24 cellular contexts compared by ENCODE assay signal in the genomic region with DNA sequence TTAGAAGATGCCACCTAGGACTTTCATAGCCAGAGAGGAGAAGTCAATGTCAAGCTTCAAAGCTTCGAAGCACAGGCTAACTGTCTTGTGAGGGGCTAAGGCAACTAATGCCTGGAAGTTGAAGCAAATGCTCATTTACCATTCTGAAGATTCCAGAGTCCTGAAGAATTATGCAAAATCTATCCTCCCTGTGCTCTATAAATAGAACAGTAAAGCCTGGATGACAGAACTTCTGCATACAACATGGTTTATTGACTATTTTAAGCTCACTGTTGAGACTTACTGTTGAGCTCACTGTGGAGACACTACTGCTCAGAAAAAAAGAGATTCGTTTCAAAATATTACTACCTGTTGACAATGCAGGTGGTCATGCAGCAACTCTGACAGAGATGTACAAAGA. TPM values are rescaled to one million over a fixed set of nuclear protein-coding genes. Genes with fewer than 3 reads are reported as not detected.
DNase-seq lines count a peak whose midpoint lies in the region; ATAC-seq and TF ChIP-seq lines count a peak whose summit lies in the region.
"Had no signal": no experiment of that assay in that cellular context is flagged by ENCODE, and none has a peak within 500 bp of the region (broad histone marks: within the 10 kb centered on the region; RNA-seq: fewer than 3 reads in every experiment).

No MANE protein-coding gene starts in this region.

- no peaks in the 10 kb centered on the region for H3K9me2 ChIP-seq in hepatocyte (replicated peaks; ENCODE audit: insufficient read depth)

- peak; percentile 73 for DNase-seq in EH (ENCODE audit: low read depth)
- DNase-seq in Panc1 (ENCODE audit: low read depth, low spot score): no peak
- DNase-seq in hepatocyte (ENCODE audit: low spot score): no peak
- no peak for DNase-seq in spleen
- DNase-seq in H4 (ENCODE audit: low spot score): no peak
- no peak for DNase-seq in NCI-H2196 (lab: John Stamatoyannopoulos, UW; ENCODE audit: unreplicated experiment)
- DNase-seq in C1 segment of cervical spinal cord (lab: John Stamatoyannopoulos, UW): no peak
- DNase-seq in foreskin keratinocyte: no peak
- DNase-seq: activated gamma-delta T cell treated with Interleukin-2 at 50 U/mL for 16 hours; activated T-cell treated with anti-CD3 and anti-CD28 coated beads, Interleukin-2, amount 50 U/mL, for 48 hours; caudate nucleus; DMS53; endodermal cell; heart left ventricle; KBM-7; kidney; NCI-H1092 treated with DMSO at 0.1 percent for 48 hours; NCI-H187; NCI-H82; nephron progenitor cell; stimulated activated naive CD4-positive, alpha-beta T cell; T-helper 17 cell; testis had no signal

- H3K27ac ChIP-seq in Panc1 (ENCODE audit: low read length) (peak overlapping the region; percentile 99), hepatocyte (peak overlapping the region; percentile 27), spleen (peak overlapping the region in 5 of 8 donors; percentile 7 to 38 (median 27)), foreskin keratinocyte (no peak overlapping the region)
- H3K27ac ChIP-seq: testis had no signal

- H2AFZ ChIP-seq in hepatocyte: no peak overlapping the region

- BruUV-seq in Panc1 (replicated peaks; lab: Mats Ljungman, UMichigan): no TSS peak

- ATAC-seq in Panc1 (no peak), foreskin keratinocyte (no peak)
- ATAC-seq: HCT116, T-helper 17 cell had no signal

- H3K4me2 ChIP-seq in hepatocyte: no peak overlapping the region

- H3K36me3 ChIP-seq in Panc1 (ENCODE audit: control insufficient read depth, insufficient read depth, low read length) (no peaks in the 10 kb centered on the region), hepatocyte (replicated peaks; ENCODE audit: insufficient read depth, low read depth) (no peaks in the 10 kb centered on the region), spleen (peaks cover 0 to 23% (median 0%) of the 10 kb centered on the region in 6 donors)

- in situ Hi-C loops in Panc1 (cut with HindIII; ENCODE audit: low pct_unique_long_range_greater_than_20kb, low sequenced_read_pairs): no loop called here

- peaks cover 3% of the 10 kb centered on the region for H4K20me1 ChIP-seq in hepatocyte (ENCODE audit: insufficient read depth, poor library complexity, severe bottlenecking)

- H3K27me3 ChIP-seq in Panc1 (ENCODE audit: control insufficient read depth, insufficient read depth, low read length) (no peaks in the 10 kb centered on the region), hepatocyte (no peaks in the 10 kb centered on the region), spleen (replicated peaks in 1 of 7) (no peaks in the 10 kb centered on the region), foreskin keratinocyte (no peaks in the 10 kb centered on the region)
- H3K27me3 ChIP-seq: heart left ventricle, testis had no signal

- CTCF ChIA-PET in Panc1 (lab: Charles Lee): no interaction called here

- 78% methylated on average over 2 of the region's 2 CpGs for WGBS in hepatocyte (ENCODE audit: low lambda C conversion rate, missing lambda C conversion rate)
- WGBS in spleen, 5 donors: 76 to 96% (median 91%) methylated on average over 2 of the region's 2 CpGs

- H3K4me3 ChIP-seq in Panc1 (ENCODE audit: low read depth in 2 of 2, low read length in 2 of 2) (no peak overlapping the region), hepatocyte (no peak overlapping the region), spleen (no peak overlapping the region)
- H3K4me3 ChIP-seq: heart left ventricle, testis had no signal

- no peak for TF ChIP-seq POLR2A in spleen (IDR thresholded peaks at IDR 0.05)

- H3K79me2 ChIP-seq in hepatocyte: peaks cover 98% of the 10 kb centered on the region

- no peaks in the 10 kb centered on the region for H3K9me3 ChIP-seq in Panc1 (ENCODE audit: control insufficient read depth, insufficient read depth, low read depth, low read length)
- H3K9me3 ChIP-seq in hepatocyte (ENCODE audit: low read depth): no peaks in the 10 kb centered on the region
- H3K9me3 ChIP-seq in spleen: no peaks in the 10 kb centered on the region
- H3K9me3 ChIP-seq: testis had no signal

- TF ChIP-seq CTCF in Panc1 (IDR thresholded peaks at IDR 0.05) (no peak), hepatocyte (IDR thresholded peaks at IDR 0.05; ENCODE audit: poor library complexity) (no peak), spleen (IDR thresholded peaks at IDR 0.05 in 8 of 11, conservative IDR thresholded peaks at IDR 0.05 in 3 of 11) (no peak), foreskin keratinocyte (conservative IDR thresholded peaks at IDR 0.05) (no peak)

- H3K4me1 ChIP-seq in Panc1 (ENCODE audit: control insufficient read depth, insufficient read depth, low read length) (peaks cover 92% of the 10 kb centered on the region), hepatocyte (ENCODE audit: insufficient read depth) (peaks cover 45% of the 10 kb centered on the region), spleen (peaks cover 5 to 88% (median 35%) of the 10 kb centered on the region in 6 donors), foreskin keratinocyte (peaks cover 33% of the 10 kb centered on the region)

- POLR2A ChIA-PET in Panc1 (lab: Charles Lee): no interaction called here

- intact Hi-C loops in Panc1 (cut with micrococcal nuclease; ENCODE audit: unreplicated experiment) (no loop called here), spleen (cut with DNase I; ENCODE audit: low total_unique reads) (no loop called here)

RNA-seq across cellular contexts. Expression of a gene that starts 28.6 kb away (rescaled TPM):
- total RNA-seq in Panc1 (2021; ENCODE audit: unreplicated experiment): 533 TPM
- 322 TPM for polyA plus RNA-seq in Panc1 (2012; ENCODE audit: insufficient read length)
- total RNA-seq in hepatocyte: 64.5 and 73.3 TPM in 2 replicates
- 30.0 and 30.7 TPM in 2 replicates for polyA plus RNA-seq in hepatocyte
- total RNA-seq in spleen: 100 to 1,000 TPM; 122 to 247 (median 152) TPM
- polyA plus RNA-seq in spleen: 10 to 100 TPM; 17.7 to 31.4 (median 20.9) TPM
- 143 and 147 TPM in 2 replicates for total RNA-seq in H4 (2014; rRNA removed; shearing (Covaris generic))
- 6.6 and 9.4 TPM in 2 replicates for total RNA-seq in foreskin keratinocyte
- 2.4 and 2.9 TPM in 2 replicates for polyA plus RNA-seq in foreskin keratinocyte
